In the genomic region with DNA sequence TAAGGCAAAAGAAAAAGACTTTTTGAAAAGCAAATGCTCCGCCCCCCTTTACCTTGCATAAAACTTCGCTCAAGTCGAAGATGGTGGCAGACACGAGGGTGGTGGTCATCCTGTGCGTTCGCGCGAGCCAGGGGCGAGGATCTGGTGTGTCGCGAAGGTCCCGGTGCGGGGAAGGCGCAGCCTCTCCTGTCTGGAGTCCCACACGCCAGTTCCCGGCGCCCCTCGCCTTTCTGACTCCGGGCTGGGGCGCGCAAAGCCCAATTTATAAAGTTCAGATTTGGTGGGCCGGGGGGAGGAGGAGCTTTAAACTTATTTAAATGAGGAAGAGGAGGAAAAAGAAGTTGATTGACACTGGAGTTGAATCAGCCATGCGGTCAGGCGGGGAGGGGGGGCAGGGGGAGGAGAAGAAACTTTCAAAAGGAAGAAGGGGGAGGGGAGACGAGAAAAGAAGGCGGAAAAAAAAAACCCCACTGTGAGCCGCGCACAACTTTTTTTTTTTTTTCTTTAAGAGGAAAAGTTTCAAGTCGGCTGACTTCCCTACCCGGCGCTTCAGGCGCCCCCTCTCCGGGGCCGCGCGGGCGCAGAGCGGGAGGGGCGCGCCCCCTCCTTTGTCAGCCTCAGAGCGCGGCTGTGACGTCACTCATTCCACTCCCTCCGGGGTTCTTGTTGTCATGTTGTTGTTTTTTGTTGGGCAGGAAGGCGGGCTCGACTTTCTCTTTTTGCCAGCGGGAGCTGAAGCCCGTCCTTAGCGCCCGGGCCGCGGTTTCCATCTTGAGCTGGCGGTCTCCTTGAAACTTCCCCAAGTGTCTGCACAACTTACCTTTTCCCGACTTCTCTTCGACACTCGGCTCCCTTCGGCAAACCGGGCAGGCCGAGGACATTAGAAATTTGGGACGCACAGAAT, we compare ENCODE assay signal across 1 cellular context.
A peak's percentile ranks its signal among the peaks of the same experiment; 100 is the strongest.
TF ChIP-seq lines count a peak whose summit lies in the region.

Gene ZFP36L1 (minus strand): TSS at position 238 of the 904 bp plus-strand sequence. CDS start 129 bp downstream, at position 109.

TF ChIP-seq in HEK293, 187 proteins besides CTCF, POLR2A, EP300 and RAD21 (continued from another document and continues in another):
- TF ChIP-seq ZNF280D (tag by site-specific recombination; IDR thresholded peaks at IDR 0.05) (no peak), ZNF560 (tag by site-specific recombination; IDR thresholded peaks at IDR 0.05; ENCODE audit: borderline replicate concordance) (no peak), ZNF324 (tag by site-specific recombination; IDR thresholded peaks at IDR 0.05) (0 out of 2 replicates have a peak, but pooled peaks have one; percentile 14), ZFP3 (tag by site-specific recombination; IDR thresholded peaks at IDR 0.05; ENCODE audit: low read depth) (no peak), ZNF677 (tag by site-specific recombination; IDR thresholded peaks at IDR 0.05) (no peak), ZNF658 (tag by site-specific recombination; IDR thresholded peaks at IDR 0.05) (no peak), TRIM28 (IDR thresholded peaks at IDR 0.05; ENCODE audit: borderline replicate concordance, low read length) (no peak), ZEB2 (tag by site-specific recombination; IDR thresholded peaks at IDR 0.05) (peak; percentile 56), ZNF132 (tag by site-specific recombination; IDR thresholded peaks at IDR 0.05; ENCODE audit: borderline replicate concordance) (no peak), ZNF302 (tag by site-specific recombination; IDR thresholded peaks at IDR 0.05; ENCODE audit: low read depth) (no peak), HOXC10 (CRISPR knock-in tag; IDR thresholded peaks at IDR 0.05) (no peak), ZNF366 (tag by site-specific recombination; conservative IDR thresholded peaks at IDR 0.05) (peak; percentile 63; the same call in 1 of the 2 replicates), ZNF2 (tag by site-specific recombination; IDR thresholded peaks at IDR 0.05) (no peak), REST (tag by site-specific recombination; IDR thresholded peaks at IDR 0.05) (no peak), ZNF544 (tag by site-specific recombination; IDR thresholded peaks at IDR 0.05) (no peak), ZNF398 (tag by site-specific recombination; IDR thresholded peaks at IDR 0.05) (peak; percentile 81), FEZF1 (tag by site-specific recombination; IDR thresholded peaks at IDR 0.05) (no peak), ZNF274 (IDR thresholded peaks at IDR 0.05; ENCODE audit: low read length) (no peak), ZNF274 (tag by site-specific recombination; IDR thresholded peaks at IDR 0.05; ENCODE audit: borderline replicate concordance) (no peak), SP7 (tag by site-specific recombination; IDR thresholded peaks at IDR 0.05) (peak; percentile 32), RBAK (tag by site-specific recombination; IDR thresholded peaks at IDR 0.05) (no peak), ZNF433 (tag by site-specific recombination; IDR thresholded peaks at IDR 0.05; ENCODE audit: low read depth) (no peak), ZNF558 (tag by site-specific recombination; IDR thresholded peaks at IDR 0.05) (no peak), ZNF692 (tag by site-specific recombination; IDR thresholded peaks at IDR 0.05) (0 out of 2 replicates have a peak, but pooled peaks have one; percentile 17), KLF16 (tag by site-specific recombination; IDR thresholded peaks at IDR 0.05) (no peak), KLF9 (tag by site-specific recombination; IDR thresholded peaks at IDR 0.05; ENCODE audit: low read depth) (peak; percentile 42; the same call in 1 of the 2 replicates), GLIS1 (tag by site-specific recombination; IDR thresholded peaks at IDR 0.05) (0 out of 2 replicates have a peak, but pooled peaks have one; percentile 45), GFI1B (tag by site-specific recombination; IDR thresholded peaks at IDR 0.05) (no peak), ZNF501 (tag by site-specific recombination; IDR thresholded peaks at IDR 0.05) (no peak), ZSCAN23 (tag by site-specific recombination; IDR thresholded peaks at IDR 0.05) (no peak), SP3 (tag by site-specific recombination; IDR thresholded peaks at IDR 0.05) (peak; percentile 60; the same call in 1 of the 2 replicates), ZNF529 (tag by site-specific recombination; IDR thresholded peaks at IDR 0.05; ENCODE audit: insufficient replicate concordance) (no peak)
- TF ChIP-seq, protein P1, sequence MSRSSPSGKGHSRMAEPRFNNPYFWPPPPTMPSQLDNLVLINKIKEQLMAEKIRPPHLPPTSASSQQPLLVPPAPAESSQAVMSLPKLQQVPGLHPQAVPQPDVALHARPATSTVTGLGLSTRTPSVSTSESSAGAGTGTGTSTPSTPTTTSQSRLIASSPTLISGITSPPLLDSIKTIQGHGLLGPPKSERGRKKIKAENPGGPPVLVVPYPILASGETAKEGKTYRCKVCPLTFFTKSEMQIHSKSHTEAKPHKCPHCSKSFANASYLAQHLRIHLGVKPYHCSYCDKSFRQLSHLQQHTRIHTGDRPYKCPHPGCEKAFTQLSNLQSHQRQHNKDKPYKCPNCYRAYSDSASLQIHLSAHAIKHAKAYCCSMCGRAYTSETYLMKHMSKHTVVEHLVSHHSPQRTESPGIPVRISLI (tag by site-specific recombination; IDR thresholded peaks at IDR 0.05), result peak; percentile 76; the same call in 1 of the 2 replicates
- TF ChIP-seq, protein P2, sequence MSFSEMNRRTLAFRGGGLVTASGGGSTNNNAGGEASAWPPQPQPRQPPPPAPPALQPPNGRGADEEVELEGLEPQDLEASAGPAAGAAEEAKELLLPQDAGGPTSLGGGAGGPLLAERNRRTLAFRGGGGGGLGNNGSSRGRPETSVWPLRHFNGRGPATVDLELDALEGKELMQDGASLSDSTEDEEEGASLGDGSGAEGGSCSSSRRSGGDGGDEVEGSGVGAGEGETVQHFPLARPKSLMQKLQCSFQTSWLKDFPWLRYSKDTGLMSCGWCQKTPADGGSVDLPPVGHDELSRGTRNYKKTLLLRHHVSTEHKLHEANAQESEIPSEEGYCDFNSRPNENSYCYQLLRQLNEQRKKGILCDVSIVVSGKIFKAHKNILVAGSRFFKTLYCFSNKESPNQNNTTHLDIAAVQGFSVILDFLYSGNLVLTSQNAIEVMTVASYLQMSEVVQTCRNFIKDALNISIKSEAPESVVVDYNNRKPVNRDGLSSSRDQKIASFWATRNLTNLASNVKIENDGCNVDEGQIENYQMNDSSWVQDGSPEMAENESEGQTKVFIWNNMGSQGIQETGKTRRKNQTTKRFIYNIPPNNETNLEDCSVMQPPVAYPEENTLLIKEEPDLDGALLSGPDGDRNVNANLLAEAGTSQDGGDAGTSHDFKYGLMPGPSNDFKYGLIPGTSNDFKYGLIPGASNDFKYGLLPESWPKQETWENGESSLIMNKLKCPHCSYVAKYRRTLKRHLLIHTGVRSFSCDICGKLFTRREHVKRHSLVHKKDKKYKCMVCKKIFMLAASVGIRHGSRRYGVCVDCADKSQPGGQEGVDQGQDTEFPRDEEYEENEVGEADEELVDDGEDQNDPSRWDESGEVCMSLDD (tag by site-specific recombination; IDR thresholded peaks at IDR 0.05), result peak; percentile 82
- TF ChIP-seq, protein P3, sequence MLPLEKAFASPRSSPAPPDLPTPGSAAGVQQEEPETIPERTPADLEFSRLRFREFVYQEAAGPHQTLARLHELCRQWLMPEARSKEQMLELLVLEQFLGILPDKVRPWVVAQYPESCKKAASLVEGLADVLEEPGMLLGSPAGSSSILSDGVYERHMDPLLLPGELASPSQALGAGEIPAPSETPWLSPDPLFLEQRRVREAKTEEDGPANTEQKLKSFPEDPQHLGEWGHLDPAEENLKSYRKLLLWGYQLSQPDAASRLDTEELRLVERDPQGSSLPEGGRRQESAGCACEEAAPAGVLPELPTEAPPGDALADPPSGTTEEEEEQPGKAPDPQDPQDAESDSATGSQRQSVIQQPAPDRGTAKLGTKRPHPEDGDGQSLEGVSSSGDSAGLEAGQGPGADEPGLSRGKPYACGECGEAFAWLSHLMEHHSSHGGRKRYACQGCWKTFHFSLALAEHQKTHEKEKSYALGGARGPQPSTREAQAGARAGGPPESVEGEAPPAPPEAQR (tag by site-specific recombination; IDR thresholded peaks at IDR 0.05), result no peak
- TF ChIP-seq, protein P4, sequence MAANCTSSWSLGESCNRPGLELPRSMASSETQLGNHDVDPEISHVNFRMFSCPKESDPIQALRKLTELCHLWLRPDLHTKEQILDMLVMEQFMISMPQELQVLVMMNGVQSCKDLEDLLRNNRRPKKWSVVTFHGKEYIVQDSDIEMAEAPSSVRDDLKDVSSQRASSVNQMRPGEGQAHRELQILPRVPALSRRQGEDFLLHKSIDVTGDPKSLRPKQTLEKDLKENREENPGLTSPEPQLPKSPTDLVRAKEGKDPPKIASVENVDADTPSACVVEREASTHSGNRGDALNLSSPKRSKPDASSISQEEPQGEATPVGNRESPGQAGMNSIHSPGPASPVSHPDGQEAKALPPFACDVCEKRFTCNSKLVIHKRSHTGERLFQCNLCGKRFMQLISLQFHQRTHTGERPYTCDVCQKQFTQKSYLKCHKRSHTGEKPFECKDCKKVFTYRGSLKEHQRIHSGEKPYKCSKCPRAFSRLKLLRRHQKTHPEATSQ (tag by site-specific recombination; IDR thresholded peaks at IDR 0.05), result no peak
- TF ChIP-seq, protein P5, sequence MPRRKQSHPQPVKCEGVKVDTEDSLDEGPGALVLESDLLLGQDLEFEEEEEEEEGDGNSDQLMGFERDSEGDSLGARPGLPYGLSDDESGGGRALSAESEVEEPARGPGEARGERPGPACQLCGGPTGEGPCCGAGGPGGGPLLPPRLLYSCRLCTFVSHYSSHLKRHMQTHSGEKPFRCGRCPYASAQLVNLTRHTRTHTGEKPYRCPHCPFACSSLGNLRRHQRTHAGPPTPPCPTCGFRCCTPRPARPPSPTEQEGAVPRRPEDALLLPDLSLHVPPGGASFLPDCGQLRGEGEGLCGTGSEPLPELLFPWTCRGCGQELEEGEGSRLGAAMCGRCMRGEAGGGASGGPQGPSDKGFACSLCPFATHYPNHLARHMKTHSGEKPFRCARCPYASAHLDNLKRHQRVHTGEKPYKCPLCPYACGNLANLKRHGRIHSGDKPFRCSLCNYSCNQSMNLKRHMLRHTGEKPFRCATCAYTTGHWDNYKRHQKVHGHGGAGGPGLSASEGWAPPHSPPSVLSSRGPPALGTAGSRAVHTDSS (tag by site-specific recombination; IDR thresholded peaks at IDR 0.05), result peak; percentile 79
